In genomic region chr11:93166867-93167266, GRCh38 we compare ENCODE assay signal across 12 cellular contexts. TPM values are rescaled to one million over a fixed set of nuclear protein-coding genes. Genes with fewer than 3 reads are reported as not detected.
DNase-seq lines count a peak whose midpoint lies in the region; ATAC-seq, FAIRE-seq and TF ChIP-seq lines count a peak whose summit lies in the region.
"Had no signal": no experiment of that assay in that cellular context is flagged by ENCODE, and none has a peak within 500 bp of the region (broad histone marks: within the 10 kb centered on the region; RNA-seq: fewer than 3 reads in every experiment).

No MANE protein-coding gene starts in this region.

- no peak for TF ChIP-seq CTCF in upper lobe of right lung (IDR thresholded peaks at IDR 0.05)
- no peak for TF ChIP-seq CTCF in pancreas (IDR thresholded peaks at IDR 0.05)

- FAIRE-seq in pancreas (lab: Jason Lieb, UNC), result no peak

- intact Hi-C loops in upper lobe of right lung (cut with DNase I) (no loop called here), pancreas (cut with DNase I) (loop anchor here in 1 of 3 donors (10.0 kb wide), 1 partner anchor 232 kb away; no protein-coding TSS in a partner anchor)

- DNase-seq in upper lobe of right lung, result no peak
- DNase-seq in HuH-7 (ENCODE audit: low spot score), result no peak
- DNase-seq in pancreas, result no peak
- no peak for DNase-seq in SK-N-DZ (ENCODE audit: low spot score)
- DNase-seq: effector CD4-positive, alpha-beta T cell; foreskin fibroblast; immature natural killer cell; T-cell had no signal

- ATAC-seq in GM18909 (IDR thresholded peaks at IDR 0.05; ENCODE audit: poor library complexity, unreplicated experiment) (peak; percentile 73), HG02759 (IDR thresholded peaks at IDR 0.05; ENCODE audit: unreplicated experiment) (peak; percentile 77), HG03575 (IDR thresholded peaks at IDR 0.05; ENCODE audit: extremely low read depth, insufficient number of reproducible peaks, low FRiP score, unreplicated experiment) (peak; percentile 49), upper lobe of right lung (peak; percentile 58), pancreas (no peak)
- ATAC-seq: T-cell had no signal

- WGBS in pancreas, 2 donors, result 72 to 88% methylated on average over 2 of the region's 2 CpGs

- H3K4me1 ChIP-seq in upper lobe of right lung (no peaks in the 10 kb centered on the region), pancreas (no peaks in the 10 kb centered on the region)
- H3K4me1 ChIP-seq: ascending aorta had no signal

- H3K9me3 ChIP-seq in upper lobe of right lung, result no peaks in the 10 kb centered on the region
- no peaks in the 10 kb centered on the region for H3K9me3 ChIP-seq in pancreas
- H3K9me3 ChIP-seq: ascending aorta had no signal

- H3K27ac ChIP-seq in upper lobe of right lung (no peak overlapping the region), pancreas (no peak overlapping the region)
- H3K27ac ChIP-seq: ascending aorta had no signal

- H3K27me3 ChIP-seq in upper lobe of right lung (no peaks in the 10 kb centered on the region), pancreas (no peaks in the 10 kb centered on the region)
- H3K27me3 ChIP-seq: ascending aorta had no signal

- peaks cover 39% of the 10 kb centered on the region for H3K36me3 ChIP-seq in upper lobe of right lung
- H3K36me3 ChIP-seq in pancreas, result peaks cover 0 to 9% (median 0%) of the 10 kb centered on the region in 3 donors

- H3K4me3 ChIP-seq in upper lobe of right lung, result no peak overlapping the region
- H3K4me3 ChIP-seq in pancreas, result no peak overlapping the region
- H3K4me3 ChIP-seq: ascending aorta had no signal

RNA-seq across cellular contexts. Expression of gene SLC36A4, which starts 30.9 kb away (rescaled TPM):
- 15.8 TPM for total RNA-seq in upper lobe of right lung
- total RNA-seq in pancreas, result 1 to 10 TPM; 4.4 to 10.0 (median 5.1) TPM
- polyA plus RNA-seq in pancreas, result 1 to 10 TPM; 1.8 to 8.0 TPM
- polyA plus RNA-seq in SK-N-DZ (2014; cell fraction: cytosol; rRNA removed), result 18.6 and 20.3 TPM in 2 replicates
- 47.9 and 53.4 TPM in 2 replicates for polyA plus RNA-seq in SK-N-DZ (2014; cell fraction: nucleus; rRNA removed)

Comparison
In these comparisons a context has a peak if more than half of its experiments do, and no peak if none do; other contexts are left out.
1. ATAC-seq: peak in GM18909 (single experiment), HG02759 (single experiment), HG03575 (single experiment) and upper lobe of right lung (single experiment); none in pancreas (0 of 4).